8 cellular contexts compared by ENCODE assay signal in genomic region chr19:11481777-11482383, GRCh38. TPM values are rescaled to one million over a fixed set of nuclear protein-coding genes. Genes with fewer than 3 reads are reported as not detected.
DNase-seq lines count a peak whose midpoint lies in the region; ATAC-seq and TF ChIP-seq lines count a peak whose summit lies in the region.

No MANE protein-coding gene starts in this region.

- H2BK20ac ChIP-seq in IMR-90 (ENCODE audit: low read depth, low read length): no peak overlapping the region

- H4K8ac ChIP-seq in IMR-90 (ENCODE audit: low read depth in 2 of 2, low read length in 2 of 2): no peak overlapping the region

- CTCF ChIA-PET in IMR-90 (lab: Yijun Ruan, JAX): interaction anchor here (0.6 to 1.7 kb wide), 8 partner anchors 13 to 195 kb away, joined by 3 to 11 read pairs (median 5); partner anchors contain the start of genes ODAD3 and PRKCSH
- CTCF ChIA-PET in PC-9 (lab: Charles Lee): interaction anchor here (0.6 to 1.3 kb wide), 6 partner anchors 63 to 446 kb away, joined by 3 to 5 read pairs (median 4); partner anchors contain the start of genes RGL3 and SWSAP1

- TF ChIP-seq CTCF in IMR-90 (conservative IDR thresholded peaks at IDR 0.05; ENCODE audit: low read depth, low read length) (0 out of 2 replicates have a peak, but pooled peaks have one; percentile 3), PC-9 (conservative IDR thresholded peaks at IDR 0.05) (no peak), fibroblast of the aortic adventitia (IDR thresholded peaks at IDR 0.05; ENCODE audit: insufficient read depth, low read length) (no peak), neural progenitor cell (IDR thresholded peaks at IDR 0.05) (no peak)

- no peak overlapping the region for H4K5ac ChIP-seq in IMR-90 (ENCODE audit: low read depth, low read length)

- H4K20me1 ChIP-seq in IMR-90 (ENCODE audit: insufficient read depth, low read length): no peaks in the 10 kb centered on the region
- 0 out of 2 replicates have a peak, but pooled peaks cover 3% of the 10 kb centered on the region for H4K20me1 ChIP-seq in PC-9 (ENCODE audit: insufficient read depth)
- H4K20me1 ChIP-seq in neural progenitor cell (ENCODE audit: low read depth): peaks cover 40% of the 10 kb centered on the region

- no peak overlapping the region for H3K27ac ChIP-seq in IMR-90 (ENCODE audit: insufficient read depth, low read length)
- H3K27ac ChIP-seq in PC-9: no peak overlapping the region
- H3K27ac ChIP-seq in neural progenitor cell: no peak overlapping the region
- peak overlapping the region; percentile 99 for H3K27ac ChIP-seq in substantia nigra (ENCODE audit: low read depth, low read length, poor library complexity, severe bottlenecking)

- TF ChIP-seq RAD21 in IMR-90 (IDR thresholded peaks at IDR 0.05; ENCODE audit: low read length): no peak

- H2AK9ac ChIP-seq in IMR-90 (replicated peaks; ENCODE audit: low read depth, low read length, poor library complexity): peak overlapping the region; percentile 66

- H2BK15ac ChIP-seq in IMR-90 (ENCODE audit: low read depth, low read length): no peak overlapping the region

- POLR2A ChIA-PET in IMR-90 (lab: Charles Lee; ENCODE audit: unreplicated experiment): interaction anchor here (0.9 kb wide), 1 partner anchor 188 kb away, joined by 4 read pairs; no protein-coding TSS in a partner anchor
- POLR2A ChIA-PET in PC-9 (lab: Charles Lee; ENCODE audit: unreplicated experiment): interaction anchor here (0.6 kb wide), 2 partner anchors 30 to 472 kb away, joined by 3 to 11 read pairs; no protein-coding TSS in a partner anchor

- 3% methylated on average over 27 of the region's 45 CpGs; no CpG with 5 or more reads in 1 of the 2 experiments for WGBS in IMR-90 (ENCODE audit: extremely low coverage in 2 of 2, insufficient read length in 1 of 2), 2 experiments

- no peak overlapping the region for H2BK5ac ChIP-seq in IMR-90 (ENCODE audit: low read depth, low read length, poor library complexity, severe bottlenecking)

- H3K36me3 Mint-ChIP-seq in activated T-cell treated with anti-CD3 and anti-CD28 coated beads, Interleukin-2, amount 50 U/mL, for 4 hours (ENCODE audit: insufficient read depth): peaks cover 6% of the 10 kb centered on the region
- peaks cover 8% of the 10 kb centered on the region for H3K36me3 Mint-ChIP-seq in neural progenitor cell

- dilution Hi-C loops in IMR-90 (cut with HindIII; ENCODE audit: low sequenced_read_pairs, unreplicated experiment): no loop called here

- H3K79me2 ChIP-seq in PC-9 (ENCODE audit: low read depth) (no peaks in the 10 kb centered on the region), neural progenitor cell (ENCODE audit: low read depth) (no peaks in the 10 kb centered on the region)

- H3K4me1 Mint-ChIP-seq in activated T-cell treated with anti-CD3 and anti-CD28 coated beads, Interleukin-2, amount 50 U/mL, for 4 hours (ENCODE audit: low read depth): peaks cover 17% of the 10 kb centered on the region
- peaks cover 16% of the 10 kb centered on the region for H3K4me1 Mint-ChIP-seq in neural progenitor cell

- H3K79me1 ChIP-seq in IMR-90 (ENCODE audit: low read depth in 1 of 2, low read length in 2 of 2): no peaks in the 10 kb centered on the region

- H2AFZ ChIP-seq in IMR-90 (replicated peaks; ENCODE audit: low read length, poor library complexity): peak overlapping the region; percentile 81
- no peak overlapping the region for H2AFZ ChIP-seq in PC-9
- H2AFZ ChIP-seq in neural progenitor cell (replicated peaks): no peak overlapping the region

- no peak overlapping the region for H3K4ac ChIP-seq in IMR-90 (ENCODE audit: low read depth, low read length)

- intact Hi-C loops in IMR-90 (cut with micrococcal nuclease): loop anchor here (1.0 to 5.0 kb wide), 4 partner anchors 101 to 345 kb away; no protein-coding TSS in a partner anchor
- intact Hi-C loops in PC-9 (cut with micrococcal nuclease; ENCODE audit: unreplicated experiment): loop anchor here (2.0 kb wide), 1 partner anchor 189 kb away; no protein-coding TSS in a partner anchor

- TF ChIP-seq POLR2A in IMR-90 (IDR thresholded peaks at IDR 0.05; ENCODE audit: low read depth, low read length): no peak

- H3F3A ChIP-seq in PC-9 (ENCODE audit: insufficient read depth, low read depth): peaks cover 20% of the 10 kb centered on the region; the same call in 1 of the 2 replicates
- peaks cover 22% of the 10 kb centered on the region for H3F3A ChIP-seq in neural progenitor cell (ENCODE audit: low read depth)

- no TSS peak for BruUV-seq in IMR-90 (replicated peaks; lab: Mats Ljungman, UMichigan)
- TSS peak; percentile 46 for BruUV-seq in PC-9 (replicated peaks; lab: Mats Ljungman, UMichigan)

- H3K56ac ChIP-seq in IMR-90 (ENCODE audit: extremely low read depth, insufficient read depth, low read length): no peak overlapping the region

- H3K23ac ChIP-seq in IMR-90 (ENCODE audit: low read depth, low read length): no peak overlapping the region

- no peaks in the 10 kb centered on the region for H3K9me3 Mint-ChIP-seq in activated T-cell treated with anti-CD3 and anti-CD28 coated beads, Interleukin-2, amount 50 U/mL, for 4 hours
- peaks cover 3% of the 10 kb centered on the region for H3K9me3 Mint-ChIP-seq in neural progenitor cell

- peak overlapping the region; percentile 73 for H3K4me3 Mint-ChIP-seq in activated T-cell treated with anti-CD3 and anti-CD28 coated beads, Interleukin-2, amount 50 U/mL, for 4 hours
- H3K4me3 Mint-ChIP-seq in neural progenitor cell: peak overlapping the region; percentile 78

- H2AK5ac ChIP-seq in IMR-90 (ENCODE audit: low read depth, low read length): no peak overlapping the region

- H3K4me3 ChIP-seq in IMR-90 (ENCODE audit: insufficient read depth, low read depth, low read length) (peak overlapping the region; percentile 49), PC-9 (no peak overlapping the region), fibroblast of the aortic adventitia (ENCODE audit: low read depth, low read length) (peak overlapping the region; percentile 52), neural progenitor cell (peak overlapping the region; percentile 21)

- H3K27me3 Mint-ChIP-seq in activated T-cell treated with anti-CD3 and anti-CD28 coated beads, Interleukin-2, amount 50 U/mL, for 4 hours (ENCODE audit: low read depth): peaks cover 27% of the 10 kb centered on the region
- H3K27me3 Mint-ChIP-seq in neural progenitor cell (ENCODE audit: insufficient read depth, low read depth): peaks cover 36% of the 10 kb centered on the region

- H3K9me1 ChIP-seq in IMR-90 (ENCODE audit: insufficient read depth, low read length): no peaks in the 10 kb centered on the region

- no peak overlapping the region for H3K14ac ChIP-seq in IMR-90 (replicated peaks; ENCODE audit: low read depth, low read length)

- H3K9me2 ChIP-seq in PC-9 (ENCODE audit: insufficient read depth): no peaks in the 10 kb centered on the region

- ATAC-seq in GM21390 (IDR thresholded peaks at IDR 0.05; ENCODE audit: unreplicated experiment) (peak; percentile 63), IMR-90 (ENCODE audit: low read depth) (peak; percentile 93)
- ATAC-seq in activated T-cell treated with anti-CD3 and anti-CD28 coated beads, Interleukin-2, amount 50 U/mL, for 4 hours: peak; percentile 87 to 88

- H2BK120ac ChIP-seq in IMR-90 (ENCODE audit: low read depth, low read length): no peak overlapping the region

- no peaks in the 10 kb centered on the region for H3K9me3 ChIP-seq in IMR-90 (ENCODE audit: control insufficient read depth, insufficient read depth, low read length)
- H3K9me3 ChIP-seq in PC-9 (ENCODE audit: insufficient read depth, low read depth): no peaks in the 10 kb centered on the region
- no peaks in the 10 kb centered on the region for H3K9me3 ChIP-seq in neural progenitor cell (ENCODE audit: low read depth)

- H3K36me3 ChIP-seq in IMR-90 (ENCODE audit: control insufficient read depth, insufficient read depth, low read length): 0 out of 2 replicates have a peak, but pooled peaks cover 2% of the 10 kb centered on the region
- H3K36me3 ChIP-seq in PC-9 (ENCODE audit: low read depth): no peaks in the 10 kb centered on the region
- H3K36me3 ChIP-seq in neural progenitor cell: no peaks in the 10 kb centered on the region

- H3K27me3 ChIP-seq in IMR-90 (ENCODE audit: control insufficient read depth, insufficient read depth, low read length) (peaks cover 48% of the 10 kb centered on the region), PC-9 (ENCODE audit: insufficient read depth, low read depth) (no peaks in the 10 kb centered on the region), neural progenitor cell (peaks cover 55% of the 10 kb centered on the region)

- no peak overlapping the region for H3K27ac Mint-ChIP-seq in neural progenitor cell

- no peak overlapping the region for H4K91ac ChIP-seq in IMR-90 (ENCODE audit: insufficient read depth, low read depth, low read length)

- H3K9ac ChIP-seq in IMR-90 (ENCODE audit: low read depth, low read length) (no peak overlapping the region), neural progenitor cell (no peak overlapping the region)

- H3K4me1 ChIP-seq in IMR-90 (ENCODE audit: control insufficient read depth, insufficient read depth, low read length): peaks cover 2% of the 10 kb centered on the region; the same call in 1 of the 2 replicates
- no peaks in the 10 kb centered on the region for H3K4me1 ChIP-seq in PC-9 (replicated peaks; ENCODE audit: insufficient read depth)
- H3K4me1 ChIP-seq in neural progenitor cell: peaks cover 3% of the 10 kb centered on the region

- DNase-seq in COLO668 (lab: John Stamatoyannopoulos, UW; ENCODE audit: unreplicated experiment): peak; percentile 92
- peak; percentile 85 for DNase-seq in IMR-90
- no peak for DNase-seq in PC-9
- peak; percentile 50 for DNase-seq in activated T-cell treated with anti-CD3 and anti-CD28 coated beads, Interleukin-2, amount 50 U/mL, for 4 hours
- DNase-seq in fibroblast of the aortic adventitia (ENCODE audit: low read depth): peak; percentile 75
- peak; percentile 92 for DNase-seq in neural progenitor cell (ENCODE audit: low spot score)
- peak; percentile 82 to 99 (median 94) for DNase-seq in substantia nigra (lab: John Stamatoyannopoulos, UW)

- H3K18ac ChIP-seq in IMR-90 (ENCODE audit: low read depth, low read length): no peak overlapping the region

- H3K4me2 ChIP-seq in IMR-90 (ENCODE audit: low read depth, low read length): peak overlapping the region; percentile 60
- H3K4me2 ChIP-seq in PC-9: no peak overlapping the region
- H3K4me2 ChIP-seq in neural progenitor cell: peak overlapping the region; percentile 54

- in situ Hi-C loops in IMR-90 (cut with MboI; ENCODE audit: low sequenced_read_pairs): no loop called here

RNA-seq across cellular contexts. Expression of gene ELAVL3, which starts 1.0 kb away (rescaled TPM):
- total RNA-seq in IMR-90 (2012; rRNA removed): not detected in 2 replicates
- polyA plus RNA-seq in IMR-90 (2012; rRNA removed): not detected in 2 replicates
- polyA plus RNA-seq in IMR-90 (2012; cell fraction: cytosol; rRNA removed): not detected in 2 replicates
- polyA plus RNA-seq in IMR-90 (2012; cell fraction: nucleus; rRNA removed; ENCODE audit: low replicate concordance): 0.02 TPM in 2 replicates
- not detected in 2 replicates for total RNA-seq in PC-9 (2021)
- under 1 TPM in 1 of 3 donors, not detected in 2; 0.19 TPM for total RNA-seq in activated T-cell treated with anti-CD3 and anti-CD28 coated beads, Interleukin-2, amount 50 U/mL, for 4 hours
- 0.45 TPM in 1 of 2 replicates, not detected in the other for total RNA-seq in fibroblast of the aortic adventitia (ENCODE audit: low replicate concordance)
- 0.15 TPM in 1 of 2 replicates, not detected in the other for total RNA-seq in neural progenitor cell (ENCODE audit: low replicate concordance)

RNA-seq across cellular contexts. Expression of gene ZNF653, which starts 23.8 kb away (rescaled TPM):
- 3.9 and 4.4 TPM in 2 replicates for total RNA-seq in IMR-90 (2012; rRNA removed)
- 9.0 and 10.3 TPM in 2 replicates for polyA plus RNA-seq in IMR-90 (2012; rRNA removed)
- polyA plus RNA-seq in IMR-90 (2012; cell fraction: cytosol; rRNA removed): 7.2 and 9.3 TPM in 2 replicates
- polyA plus RNA-seq in IMR-90 (2012; cell fraction: nucleus; rRNA removed; ENCODE audit: low replicate concordance): 26.5 and 30.3 TPM in 2 replicates
- 13.4 and 13.8 TPM in 2 replicates for total RNA-seq in PC-9 (2021)
- 10 to 100 TPM; 12.3 to 16.9 (median 13.9) TPM for total RNA-seq in activated T-cell treated with anti-CD3 and anti-CD28 coated beads, Interleukin-2, amount 50 U/mL, for 4 hours
- total RNA-seq in fibroblast of the aortic adventitia (ENCODE audit: low replicate concordance): 3.2 and 5.9 TPM in 2 replicates
- total RNA-seq in neural progenitor cell (ENCODE audit: low replicate concordance): 3.4 and 15.8 TPM in 2 replicates

RNA-seq across cellular contexts. Expression of gene PRKCSH, which starts 46.4 kb away (rescaled TPM):
- total RNA-seq in IMR-90 (2012; rRNA removed): 36.0 and 55.8 TPM in 2 replicates
- 252 and 272 TPM in 2 replicates for polyA plus RNA-seq in IMR-90 (2012; rRNA removed)
- 208 and 303 TPM in 2 replicates for polyA plus RNA-seq in IMR-90 (2012; cell fraction: cytosol; rRNA removed)
- polyA plus RNA-seq in IMR-90 (2012; cell fraction: nucleus; rRNA removed; ENCODE audit: low replicate concordance): 310 and 537 TPM in 2 replicates
- total RNA-seq in PC-9 (2021): 410 and 412 TPM in 2 replicates
- 100 to 1,000 TPM; 273 to 327 (median 319) TPM for total RNA-seq in activated T-cell treated with anti-CD3 and anti-CD28 coated beads, Interleukin-2, amount 50 U/mL, for 4 hours
- total RNA-seq in fibroblast of the aortic adventitia (ENCODE audit: low replicate concordance): 113 and 115 TPM in 2 replicates
- 53.6 and 130 TPM in 2 replicates for total RNA-seq in neural progenitor cell (ENCODE audit: low replicate concordance)

RNA-seq across cellular contexts. Expression of gene ODAD3, which starts 47.0 kb away (rescaled TPM):
- under 0.01 and 0.28 TPM in 2 replicates for total RNA-seq in IMR-90 (2012; rRNA removed)
- polyA plus RNA-seq in IMR-90 (2012; rRNA removed): 0.04 and 0.44 TPM in 2 replicates
- 0.04 and 0.09 TPM in 2 replicates for polyA plus RNA-seq in IMR-90 (2012; cell fraction: cytosol; rRNA removed)
- polyA plus RNA-seq in IMR-90 (2012; cell fraction: nucleus; rRNA removed; ENCODE audit: low replicate concordance): 0.64 and 0.76 TPM in 2 replicates
- total RNA-seq in PC-9 (2021): 0.15 and 0.39 TPM in 2 replicates
- under 1 TPM in 1 of 3 donors, not detected in 2; 0.11 TPM for total RNA-seq in activated T-cell treated with anti-CD3 and anti-CD28 coated beads, Interleukin-2, amount 50 U/mL, for 4 hours
- total RNA-seq in fibroblast of the aortic adventitia (ENCODE audit: low replicate concordance): 0.08 and 0.45 TPM in 2 replicates
- total RNA-seq in neural progenitor cell (ENCODE audit: low replicate concordance): 0.47 and 1.5 TPM in 2 replicates

RNA-seq across cellular contexts. Expression of gene ECSIT, which starts 47.1 kb away (rescaled TPM):
- 31.9 and 42.3 TPM in 2 replicates for total RNA-seq in IMR-90 (2012; rRNA removed)
- polyA plus RNA-seq in IMR-90 (2012; rRNA removed): 30.5 and 31.4 TPM in 2 replicates
- 39.6 and 41.7 TPM in 2 replicates for polyA plus RNA-seq in IMR-90 (2012; cell fraction: cytosol; rRNA removed)
- 52.4 and 89.1 TPM in 2 replicates for polyA plus RNA-seq in IMR-90 (2012; cell fraction: nucleus; rRNA removed; ENCODE audit: low replicate concordance)
- total RNA-seq in PC-9 (2021): 42.4 and 43.0 TPM in 2 replicates
- 10 to 100 TPM; 72.3 to 88.1 (median 81.9) TPM for total RNA-seq in activated T-cell treated with anti-CD3 and anti-CD28 coated beads, Interleukin-2, amount 50 U/mL, for 4 hours
- total RNA-seq in fibroblast of the aortic adventitia (ENCODE audit: low replicate concordance): 26.3 and 35.5 TPM in 2 replicates
- total RNA-seq in neural progenitor cell (ENCODE audit: low replicate concordance): 9.4 and 29.0 TPM in 2 replicates

Comparison
In these comparisons a context has a peak if more than half of its experiments do, and no peak if none do; other contexts are left out.
1. DNase-seq: peak in COLO668 (single experiment), IMR-90 (single experiment), activated T-cell treated with anti-CD3 and anti-CD28 coated beads, Interleukin-2, amount 50 U/mL, for 4 hours (single experiment), fibroblast of the aortic adventitia (single experiment), neural progenitor cell (single experiment) and substantia nigra (49 of 49); none in PC-9 (0 of 2).
2. Peak in every context shown above with its lines, with median percentiles within 50 percentile points of each other: ATAC-seq.